Comparison of ENCODE assay signal across 1 cellular context in genomic region chr1:26317612-26318337, GRCh38.
TF ChIP-seq lines count a peak whose summit lies in the region.

CD52 (plus strand) TSS chr1:26317958; CDS start chr1:26318018, 60 bp downstream.

TF ChIP-seq in GM12878, 131 proteins besides CTCF, POLR2A, EP300 and RAD21 (continued from another document):
- TF ChIP-seq E4F1 (IDR thresholded peaks at IDR 0.05; ENCODE audit: borderline replicate concordance, partially characterized antibody) (no peak), SMAD5 (IDR thresholded peaks at IDR 0.05; ENCODE audit: low read depth) (peak; percentile 46; the same call in 1 of the 2 replicates), JUND (IDR thresholded peaks at IDR 0.05; ENCODE audit: low read depth, low read length) (no peak), NBN (IDR thresholded peaks at IDR 0.05) (peak; percentile 45; the same call in 1 of the 2 replicates), POLR2AphosphoS5 (IDR thresholded peaks at IDR 0.05; ENCODE audit: low read length) (peak; percentile 77; the same call in 1 of the 2 replicates), HDGF (IDR thresholded peaks at IDR 0.05) (peak; percentile 85), SREBF1 (IDR thresholded peaks at IDR 0.05; ENCODE audit: low read length) (no peak), MXI1 (IDR thresholded peaks at IDR 0.05; ENCODE audit: low read depth, low read length) (peak; percentile 50; the same call in 1 of the 2 replicates), MEF2A (IDR thresholded peaks at IDR 0.05; ENCODE audit: insufficient read depth, low read depth, low read length) (0 out of 2 replicates have a peak, but pooled peaks have one; percentile 34), RELB (IDR thresholded peaks at IDR 0.05; ENCODE audit: low read depth) (0 out of 2 replicates have a peak, but pooled peaks have one; percentile 15), RUNX3 (IDR thresholded peaks at IDR 0.05; ENCODE audit: low read length) (peak; percentile 37; the same call in 1 of the 2 replicates), ZNF384 (IDR thresholded peaks at IDR 0.05; ENCODE audit: borderline replicate concordance, low read depth, low read length) (peak; percentile 8; the same call in 1 of the 2 replicates), EED (IDR thresholded peaks at IDR 0.05; ENCODE audit: low read depth) (0 out of 2 replicates have a peak, but pooled peaks have one; percentile 10), SPI1 (IDR thresholded peaks at IDR 0.05; ENCODE audit: borderline replicate concordance, insufficient read depth, low read depth, low read length) (peak; percentile 5; the same call in 1 of the 2 replicates), DPF2 (IDR thresholded peaks at IDR 0.05) (no peak), MLLT1 (IDR thresholded peaks at IDR 0.05) (peak; percentile 50; the same call in 1 of the 2 replicates), SMARCA5 (IDR thresholded peaks at IDR 0.05) (0 out of 2 replicates have a peak, but pooled peaks have one; percentile 53), ATF7 (IDR thresholded peaks at IDR 0.05; ENCODE audit: low read depth) (peak; percentile 20; the same call in 1 of the 2 replicates)
